ENCODE assay signal across 10 cellular contexts in the genomic region with DNA sequence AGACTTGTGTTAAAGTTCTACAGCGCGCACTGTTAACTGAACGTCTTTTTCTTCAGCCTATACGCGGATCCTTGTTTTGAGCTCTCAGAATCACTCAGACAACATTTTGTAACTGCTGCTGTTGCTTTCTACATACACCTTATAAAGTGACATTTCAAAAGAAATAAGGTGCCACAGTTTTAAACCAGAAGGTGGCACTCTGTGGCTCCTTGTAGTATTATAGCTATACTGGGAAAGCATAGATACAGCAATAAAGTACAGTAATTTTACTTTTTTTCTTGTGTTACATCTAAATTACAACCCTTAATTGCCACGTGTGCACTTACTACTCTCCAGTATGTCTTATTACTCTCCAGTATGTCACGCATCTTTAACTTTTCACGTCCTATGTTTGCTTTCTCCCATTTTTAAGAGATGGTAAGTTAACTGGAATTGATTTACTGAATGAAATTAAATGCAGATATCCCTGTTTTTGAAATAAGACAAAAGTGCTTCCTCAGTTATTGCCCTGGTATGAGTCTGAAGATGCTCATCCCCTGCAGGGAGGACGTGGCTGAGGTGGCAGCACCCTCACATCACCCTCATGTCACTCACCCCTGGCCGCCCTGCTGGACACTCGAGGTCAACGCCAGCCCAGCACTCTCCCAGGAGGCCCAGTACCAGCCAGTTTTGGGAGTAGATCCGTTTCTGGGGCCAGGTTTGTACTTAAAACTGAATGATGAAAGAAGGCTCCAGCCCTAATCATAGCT. TPM values are rescaled to one million over a fixed set of nuclear protein-coding genes. Genes with fewer than 3 reads are reported as not detected.
DNase-seq lines count a peak whose midpoint lies in the region; ATAC-seq, FAIRE-seq and TF ChIP-seq lines count a peak whose summit lies in the region.
"Had no signal": no experiment of that assay in that cellular context is flagged by ENCODE, and none has a peak within 500 bp of the region (broad histone marks: within the 10 kb centered on the region; RNA-seq: fewer than 3 reads in every experiment).

No MANE protein-coding gene starts in this region.

- peaks cover 38 to 62% (median 59%) of the 10 kb centered on the region in 3 experiments; a peak in 6 of 7 replicates for H3K36me3 Mint-ChIP-seq in H9 (ENCODE audit: insufficient read depth in 1 of 3, low read depth in 3 of 3)

- no peaks in the 10 kb centered on the region for H3K27me3 Mint-ChIP-seq in H9 (ENCODE audit: low read depth)

- H3K27ac ChIP-seq in H9 (ENCODE audit: insufficient read length, low read depth, low read length) (no peak overlapping the region), WERI-Rb-1 (no peak overlapping the region), HepG2 (ENCODE audit: extremely low read length, insufficient read depth, low read length) (no peak overlapping the region)

- no peak overlapping the region for H2AFZ ChIP-seq in H9 (ENCODE audit: low read length)
- H2AFZ ChIP-seq in HepG2 (ENCODE audit: low read length) = no peak overlapping the region

- TF ChIP-seq POLR2A in HepG2 (IDR thresholded peaks at IDR 0.05; ENCODE audit: insufficient read depth in 1 of 2, low read depth in 2 of 2, low read length in 2 of 2) = no peak

- H3K9me3 ChIP-seq in H9 (ENCODE audit: control insufficient read depth, low read depth, low read length) = no peaks in the 10 kb centered on the region
- H3K9me3 ChIP-seq in WERI-Rb-1 (ENCODE audit: severe bottlenecking) = no peaks in the 10 kb centered on the region
- H3K9me3 ChIP-seq in HepG2 (ENCODE audit: low read length) = no peaks in the 10 kb centered on the region

- no peak overlapping the region for H3K56ac ChIP-seq in H9 (ENCODE audit: insufficient read length, low read depth, low read length)

- no peak overlapping the region for H3K23ac ChIP-seq in H9 (ENCODE audit: insufficient read length, low read depth, low read length)

- no peak overlapping the region for H3K18ac ChIP-seq in H9 (ENCODE audit: insufficient read length, low read depth, low read length)

- H3K36me3 ChIP-seq in BJ (ENCODE audit: control insufficient read depth, insufficient read depth, low read length) (peaks cover 20% of the 10 kb centered on the region), WERI-Rb-1 (peaks cover 52% of the 10 kb centered on the region), HepG2 (replicated peaks in 1 of 2; ENCODE audit: control insufficient read depth in 1 of 2, insufficient read depth in 2 of 2, low read length in 2 of 2) (peaks cover 26 to 54% of the 10 kb centered on the region in 2 experiments)

- H3K4me1 ChIP-seq in H9 (ENCODE audit: insufficient read depth, low read length) = no peaks in the 10 kb centered on the region
- peaks cover 22% of the 10 kb centered on the region for H3K4me1 ChIP-seq in HepG2 (ENCODE audit: insufficient read depth, low read length)

- H3K79me2 ChIP-seq in H9 (ENCODE audit: insufficient read depth, low read length) (no peaks in the 10 kb centered on the region), HepG2 (ENCODE audit: insufficient read depth, low read length) (no peaks in the 10 kb centered on the region)

- TSS peak; percentile 36 for BruUV-seq in HepG2 (replicated peaks; lab: Mats Ljungman, UMichigan)

- DNase-seq in BJ (ENCODE audit: low read depth) (no peak), H9 (peak; percentile 55), WERI-Rb-1 (peak; percentile 57), HepG2 (ENCODE audit: low spot score) (peak; percentile 53), NCI-H1417 (lab: John Stamatoyannopoulos, UW) (no peak), SHP77 (lab: John Stamatoyannopoulos, UW) (no peak), EL (no peak)
- DNase-seq in activated CD8-positive, alpha-beta memory T cell treated with anti-CD3 and anti-CD28 coated beads for 24 hours = no peak
- DNase-seq: islet precursor cell, NCI-H1436 had no signal

- H2BK5ac ChIP-seq in H9 (ENCODE audit: insufficient read length, low read length) = no peak overlapping the region

- ATAC-seq in HepG2 = peak; percentile 80

- no peak overlapping the region for H3K14ac ChIP-seq in H9 (ENCODE audit: insufficient read depth, low read length)

- H4K20me1 ChIP-seq in H9 (ENCODE audit: control insufficient read depth, insufficient read depth, insufficient read length) (no peaks in the 10 kb centered on the region), HepG2 (ENCODE audit: insufficient read depth, low read length) (no peaks in the 10 kb centered on the region)

- peaks cover 15 to 24% of the 10 kb centered on the region in 2 experiments for H3K4me1 Mint-ChIP-seq in H9

- H4K91ac ChIP-seq in H9 (ENCODE audit: insufficient read length, low read depth, low read length) = no peak overlapping the region

- no peaks in the 10 kb centered on the region for H3K23me2 ChIP-seq in H9 (ENCODE audit: insufficient read length, low read depth, low read length, poor library complexity, severe bottlenecking)

- H3K27me3 ChIP-seq in BJ (ENCODE audit: control insufficient read depth, insufficient read depth, low read length) (no peaks in the 10 kb centered on the region), H9 (ENCODE audit: insufficient read depth, low read length) (no peaks in the 10 kb centered on the region), WERI-Rb-1 (ENCODE audit: insufficient read depth, low read depth, severe bottlenecking) (no peaks in the 10 kb centered on the region), HepG2 (ENCODE audit: control insufficient read depth in 1 of 2, insufficient read depth in 2 of 2, low read length in 2 of 2) (no peaks in the 10 kb centered on the region)

- in situ Hi-C loops in HepG2 (cut with HindIII; ENCODE audit: extremely low pct_ligation_motif_present, low pct_unique_long_range_greater_than_20kb) = no loop called here

- H2BK20ac ChIP-seq in H9 (ENCODE audit: low read depth, low read length, poor library complexity, severe bottlenecking) = no peak overlapping the region

- H3K9ac ChIP-seq in H9 (ENCODE audit: extremely low read depth, insufficient read length, low read length) (no peak overlapping the region), HepG2 (ENCODE audit: insufficient read depth, low read depth, low read length) (no peak overlapping the region)

- no peak overlapping the region for H3K27ac Mint-ChIP-seq in H9

- H3T11ph ChIP-seq in H9 (ENCODE audit: low read length) = no peak overlapping the region

- H3K4me3 ChIP-seq in BJ (ENCODE audit: low read depth, low read length) (no peak overlapping the region), WERI-Rb-1 (ENCODE audit: low read depth, low read length) (no peak overlapping the region), HepG2 (replicated peaks in 1 of 3; ENCODE audit: insufficient read depth in 1 of 3, low read depth in 2 of 3, low read length in 3 of 3) (no peak overlapping the region)

- H3K9me3 Mint-ChIP-seq in H9 = no peaks in the 10 kb centered on the region

- no peak overlapping the region for H4K5ac ChIP-seq in H9 (ENCODE audit: insufficient read length, low read depth, low read length)

- POLR2A ChIA-PET in BJ (lab: Charles Lee) = no interaction called here
- POLR2A ChIA-PET in HepG2 (lab: Yijun Ruan, JAX) = interaction anchor here (1.6 kb wide), 1 partner anchor 37 kb away, joined by 7 read pairs; the partner anchor contains the start of gene GORASP2

- no peak overlapping the region for H2BK120ac ChIP-seq in H9 (ENCODE audit: low read depth, low read length, poor library complexity, severe bottlenecking)

- no peaks in the 10 kb centered on the region for H3K79me1 ChIP-seq in H9 (ENCODE audit: insufficient read depth, low read depth, low read length, poor library complexity, severe bottlenecking)

- no peak for TF ChIP-seq EP300 in HepG2 (IDR thresholded peaks at IDR 0.05; ENCODE audit: low read depth in 2 of 2, low read length in 2 of 2)
- no peak for TF ChIP-seq EP300 in HepG2 (CRISPR knock-in tag; IDR thresholded peaks at IDR 0.05; ENCODE audit: borderline replicate concordance)

- H2BK15ac ChIP-seq in H9 (ENCODE audit: low read depth, low read length) = no peak overlapping the region

- no peak overlapping the region for H3K4me2 ChIP-seq in H9 (ENCODE audit: insufficient read depth, insufficient read length, low read length)
- H3K4me2 ChIP-seq in HepG2 (ENCODE audit: low read depth, low read length) = no peak overlapping the region

- no peak for TF ChIP-seq RAD21 in HepG2 (CRISPR knock-in tag; IDR thresholded peaks at IDR 0.05)

- no peak overlapping the region for H2BK12ac ChIP-seq in H9 (ENCODE audit: insufficient read length, low read depth, low read length)

- H4K8ac ChIP-seq in H9 (replicated peaks; ENCODE audit: insufficient read length, low read depth, low read length) = no peak overlapping the region

- no peak overlapping the region for H2AK5ac ChIP-seq in H9 (ENCODE audit: insufficient read length, low read length)

- TF ChIP-seq CTCF in BJ (IDR thresholded peaks at IDR 0.05; ENCODE audit: insufficient read depth, low read depth, low read length) (peak; percentile 16; the same call in 1 of the 2 replicates), H9 (conservative IDR thresholded peaks at IDR 0.05) (peak; percentile 53), WERI-Rb-1 (IDR thresholded peaks at IDR 0.05; ENCODE audit: low read depth, low read length) (peak; percentile 66), HepG2 (CRISPR knock-in tag; IDR thresholded peaks at IDR 0.05) (peak; percentile 36)

- no peak overlapping the region for H3K4me3 Mint-ChIP-seq in H9

- intact Hi-C loops in HepG2 (cut with micrococcal nuclease; ENCODE audit: unreplicated experiment) = loop anchor here (5.0 kb wide), 1 partner anchor 35 kb away; no protein-coding TSS in a partner anchor

- CTCF ChIA-PET in BJ (lab: Yijun Ruan, JAX) = interaction anchor here (1.0 to 1.8 kb wide), 3 partner anchors 10 to 551 kb away, joined by 3 to 5 read pairs (median 3); no protein-coding TSS in a partner anchor
- CTCF ChIA-PET in HepG2 (lab: Yijun Ruan, JAX; ENCODE audit: low intra/inter-chr PET ratio, low total read pairs) = no interaction called here

- no peak for FAIRE-seq in HepG2 (lab: Jason Lieb, UNC)

- no CpG with 5 or more reads among the region's 13 CpGs for WGBS in H9 (ENCODE audit: extremely low coverage, insufficient read length, low lambda C conversion rate)
- WGBS in HepG2 (ENCODE audit: low lambda C conversion rate) = 84% methylated on average over 13 of the region's 13 CpGs

- no peak overlapping the region for H3K4ac ChIP-seq in H9 (ENCODE audit: low read depth, low read length)

RNA-seq across cellular contexts. Expression of gene GORASP2, which starts 37.8 kb away (rescaled TPM):
- 186 and 194 TPM in 2 replicates for polyA plus RNA-seq in BJ (2011; rRNA removed)
- 69.7 and 129 TPM in 2 replicates for polyA minus RNA-seq in BJ (2011; rRNA and poly(A)+ RNA removed)
- 96.9 and 97.7 TPM in 2 replicates for total RNA-seq in H9 (2021)
- 97.3 and 103 TPM in 2 replicates for total RNA-seq in HepG2 (2016; rRNA removed; fragmentation: Illumina TruSeq; extraction: Trizol)
- total RNA-seq in HepG2 (2016; cell fraction: cytosol; rRNA removed; fragmentation: Illumina TruSeq; extraction: Trizol; ENCODE audit: low read depth) = 22.0 and 22.8 TPM in 2 replicates
- total RNA-seq in HepG2 (2016; cell fraction: insoluble cytoplasmic fraction; rRNA removed; fragmentation: Illumina TruSeq; extraction: Trizol) = 82.8 and 104 TPM in 2 replicates
- 51.0 and 56.4 TPM in 2 replicates for total RNA-seq in HepG2 (2016; cell fraction: membrane; rRNA removed; fragmentation: Illumina TruSeq; extraction: Trizol)
- 78.9 and 79.4 TPM in 2 replicates for total RNA-seq in HepG2 (2016; cell fraction: nucleus; rRNA removed; fragmentation: Illumina TruSeq; extraction: Trizol)
- polyA plus RNA-seq in HepG2 (2011; rRNA removed) = 190 and 239 TPM in 2 replicates
- 210 and 213 TPM in 2 replicates for polyA plus RNA-seq in HepG2 (2011; cell fraction: cytosol; rRNA removed)
- 82.9 and 100 TPM in 2 replicates for polyA plus RNA-seq in HepG2 (2011; cell fraction: nucleus; rRNA removed)
- polyA plus RNA-seq in HepG2 (2012) = 89.3 and 114 TPM in 2 replicates
- 27.3 and 29.3 TPM in 2 replicates for polyA plus RNA-seq in HepG2 (2016; cell fraction: cytosol; fragmentation: Illumina TruSeq; extraction: Trizol; ENCODE audit: low read depth)
- 157 and 193 TPM in 2 replicates for polyA plus RNA-seq in HepG2 (2016; cell fraction: insoluble cytoplasmic fraction; fragmentation: Illumina TruSeq; extraction: Trizol; ENCODE audit: low read depth)
- 52.8 and 61.7 TPM in 2 replicates for polyA plus RNA-seq in HepG2 (2016; cell fraction: membrane; fragmentation: Illumina TruSeq; extraction: Trizol; ENCODE audit: low read depth)
- polyA plus RNA-seq in HepG2 (2016; cell fraction: nucleus; fragmentation: Illumina TruSeq; extraction: Trizol; ENCODE audit: insufficient read depth, low read depth) = 107 and 115 TPM in 2 replicates
- polyA minus RNA-seq in HepG2 (2011; rRNA and poly(A)+ RNA removed; ENCODE audit: low replicate concordance) = 108 and 236 TPM in 2 replicates
- polyA minus RNA-seq in HepG2 (2011; cell fraction: cytosol; rRNA and poly(A)+ RNA removed) = 74.6 and 85.1 TPM in 2 replicates
- polyA minus RNA-seq in HepG2 (2011; cell fraction: nucleus; rRNA and poly(A)+ RNA removed) = 157 and 204 TPM in 2 replicates

Comparison
In these comparisons a context has a peak if more than half of its experiments do, and no peak if none do; other contexts are left out.
1. DNase-seq: peak in H9 (single experiment), WERI-Rb-1 (single experiment) and HepG2 (single experiment); none in BJ (single experiment), activated CD8-positive, alpha-beta memory T cell treated with anti-CD3 and anti-CD28 coated beads for 24 hours (single experiment), NCI-H1417 (0 of 3), SHP77 (0 of 2) and EL (single experiment).
2. CTCF ChIP-seq: peak in every context shown above with its lines; median percentile 66 in WERI-Rb-1; 53 in H9; 36 in HepG2; 16 in BJ.